In the genomic region with DNA sequence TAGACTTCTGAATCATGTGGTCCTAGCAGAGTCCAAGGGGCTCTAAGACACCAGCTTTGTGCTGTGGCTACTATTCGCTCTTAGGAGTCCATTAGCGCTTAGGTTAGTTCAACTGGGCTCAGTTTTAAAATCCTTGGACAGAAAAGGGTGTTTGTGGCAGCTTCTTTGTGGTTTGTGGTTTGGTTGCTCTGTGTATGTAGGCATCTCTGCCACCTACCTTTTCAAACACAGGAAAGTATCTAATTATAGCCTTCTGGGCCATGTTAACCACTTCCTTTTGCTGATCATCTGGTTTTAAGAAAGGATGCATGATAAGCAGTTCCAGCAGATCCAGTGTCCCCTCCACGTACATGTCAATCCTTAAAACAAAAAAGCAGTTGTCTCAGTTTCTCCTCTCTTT, we compare ENCODE assay signal across 8 cellular contexts. TPM values are rescaled to one million over a fixed set of nuclear protein-coding genes. Genes with fewer than 3 reads are reported as not detected.
DNase-seq lines count a peak whose midpoint lies in the region; ATAC-seq and TF ChIP-seq lines count a peak whose summit lies in the region.

No MANE protein-coding gene starts in this region.

- H3K4me2 ChIP-seq in KMS-11 = peak overlapping the region; percentile 93

- H3K9ac ChIP-seq in KMS-11 = no peak overlapping the region

- TF ChIP-seq CTCF in KMS-11 (conservative IDR thresholded peaks at IDR 0.05; ENCODE audit: low read depth, low read length) (no peak; the same call in 1 of the 2 replicates), astrocyte of the spinal cord (IDR thresholded peaks at IDR 0.05; ENCODE audit: low read depth, low read length) (no peak), left ventricle myocardium inferior (IDR thresholded peaks at IDR 0.05; ENCODE audit: borderline replicate concordance) (no peak)

- ATAC-seq in GM21515 (IDR thresholded peaks at IDR 0.05; ENCODE audit: unreplicated experiment) (peak; percentile 65), left lobe of liver (no peak)

- H3K4me1 ChIP-seq in KMS-11 (ENCODE audit: low read depth, poor library complexity, severe bottlenecking) = peaks cover 68% of the 10 kb centered on the region
- peaks cover 8% of the 10 kb centered on the region for H3K4me1 ChIP-seq in left ventricle myocardium inferior

- H3K27me3 ChIP-seq in KMS-11 (ENCODE audit: insufficient read depth, low read depth) (no peaks in the 10 kb centered on the region), left ventricle myocardium inferior (ENCODE audit: low read depth) (no peaks in the 10 kb centered on the region)

- H3K4me3 ChIP-seq in KMS-11 (IDR thresholded peaks at IDR 0.05; ENCODE audit: insufficient read depth, low read depth, low read length) = no peak overlapping the region
- H3K4me3 ChIP-seq in astrocyte of the spinal cord (ENCODE audit: low read depth, low read length) = no peak overlapping the region
- no peak overlapping the region for H3K4me3 ChIP-seq in left ventricle myocardium inferior

- H3K27ac ChIP-seq in KMS-11 = peak overlapping the region; percentile 46; the same call in 1 of the 2 replicates
- H3K27ac ChIP-seq in left ventricle myocardium inferior (replicated peaks) = no peak overlapping the region

- H2AFZ ChIP-seq in KMS-11 (ENCODE audit: low read depth) = no peak overlapping the region

- no peaks in the 10 kb centered on the region for H3K36me3 ChIP-seq in KMS-11 (ENCODE audit: insufficient read depth)
- peaks cover 47% of the 10 kb centered on the region for H3K36me3 ChIP-seq in left ventricle myocardium inferior

- H3K9me3 ChIP-seq in left ventricle myocardium inferior (replicated peaks) = no peaks in the 10 kb centered on the region

- H4K20me1 ChIP-seq in KMS-11 (ENCODE audit: insufficient read depth) = no peaks in the 10 kb centered on the region

- H3K79me2 ChIP-seq in KMS-11 (ENCODE audit: insufficient read depth, low read depth) = no peaks in the 10 kb centered on the region

- intact Hi-C loops in left ventricle myocardium inferior (cut with micrococcal nuclease) = no loop called here

- in situ Hi-C loops in astrocyte of the spinal cord (cut with HindIII; ENCODE audit: low sequenced_read_pairs) = no loop called here

- peak; percentile 46 for DNase-seq in Daoy (ENCODE audit: low read depth)
- DNase-seq in astrocyte of the spinal cord (ENCODE audit: low read depth, low spot score) = peak; percentile 39
- DNase-seq in AG08396 (ENCODE audit: low spot score) = no peak
- DNase-seq in NCI-H128 (lab: John Stamatoyannopoulos, UW; ENCODE audit: unreplicated experiment) = no peak
- DNase-seq in left lobe of liver (ENCODE audit: low spot score) = no peak
- no peak for DNase-seq in left ventricle myocardium inferior

RNA-seq across cellular contexts. Expression of a gene that starts 10.8 kb away (rescaled TPM):
- total RNA-seq in Daoy (2014; rRNA removed; shearing (Covaris generic)) = 15.5 and 17.4 TPM in 2 replicates
- total RNA-seq in left lobe of liver (5.5 TPM), left ventricle myocardium inferior (9.4 TPM)

Comparison
In these comparisons a context has a peak if more than half of its experiments do, and no peak if none do; other contexts are left out.
1. DNase-seq: peak in Daoy (single experiment) and astrocyte of the spinal cord (single experiment); none in AG08396 (single experiment), NCI-H128 (single experiment), left lobe of liver (single experiment) and left ventricle myocardium inferior (single experiment).